ENCODE assay signal across 11 cellular contexts in the genomic region with DNA sequence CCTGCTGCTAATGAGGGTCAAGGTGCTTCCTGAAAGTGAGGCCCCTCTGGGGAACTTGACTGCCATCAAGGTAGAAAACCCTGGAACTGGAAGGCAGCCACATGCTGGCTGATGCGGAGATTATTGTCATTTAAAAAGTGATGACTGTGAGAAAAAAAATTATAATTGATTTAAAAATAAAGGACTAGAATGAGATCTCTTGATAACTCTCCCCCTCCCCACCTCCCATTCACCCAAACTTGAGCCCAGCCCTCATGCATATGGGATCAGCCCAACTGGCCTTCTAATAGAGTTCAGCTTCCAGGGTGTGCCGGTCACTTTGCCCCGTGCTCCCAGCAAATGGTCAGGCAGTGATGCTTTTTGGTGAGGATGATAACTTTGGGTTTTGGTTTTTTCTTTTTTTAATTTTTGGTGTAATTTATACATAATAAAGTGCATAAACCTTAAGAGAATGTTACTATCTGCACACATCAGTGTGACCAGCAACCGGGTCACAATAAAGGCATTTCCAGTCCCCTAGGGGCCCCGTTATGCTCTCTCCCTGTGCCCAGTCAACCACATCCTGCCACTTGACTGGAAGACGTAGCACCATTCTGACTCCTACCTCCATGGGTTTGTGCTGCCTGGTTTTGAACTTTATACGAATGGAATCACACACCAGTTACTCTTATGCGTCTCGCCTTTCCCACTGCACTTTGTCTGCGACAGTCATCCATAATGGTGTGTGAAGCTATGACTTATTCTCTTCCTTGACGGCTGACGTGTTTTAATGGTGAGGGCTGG.
DNase-seq lines count a peak whose midpoint lies in the region; ATAC-seq, FAIRE-seq and TF ChIP-seq lines count a peak whose summit lies in the region.
"Had no signal": no experiment of that assay in that cellular context is flagged by ENCODE, and none has a peak within 500 bp of the region (broad histone marks: within the 10 kb centered on the region; RNA-seq: fewer than 3 reads in every experiment).

No MANE protein-coding gene starts in this region.

- FAIRE-seq in astrocyte (lab: Jason Lieb, UNC), result no peak

- H3K9ac ChIP-seq in astrocyte (ENCODE audit: low read length), result no peak overlapping the region
- H3K9ac ChIP-seq in mesenchymal stem cell (ENCODE audit: low read length), result peak overlapping the region; percentile 63

- H3K79me2 ChIP-seq in astrocyte (ENCODE audit: insufficient read depth, low read length), result no peaks in the 10 kb centered on the region

- H3K4me2 ChIP-seq in astrocyte (ENCODE audit: low read length), result peak overlapping the region; percentile 61
- peak overlapping the region; percentile 44 for H3K4me2 ChIP-seq in mesenchymal stem cell (ENCODE audit: low read length, poor library complexity, severe bottlenecking)

- H3K27me3 ChIP-seq in heart left ventricle, result no peaks in the 10 kb centered on the region
- peaks cover 3% of the 10 kb centered on the region for H3K27me3 ChIP-seq in astrocyte (ENCODE audit: insufficient read depth, low read length)
- H3K27me3 ChIP-seq in mesenchymal stem cell (ENCODE audit: control insufficient read depth in 1 of 2, insufficient read depth in 1 of 2, low read length in 2 of 2), result peaks cover 12 to 24% of the 10 kb centered on the region in 2 experiments
- no peaks in the 10 kb centered on the region for H3K27me3 ChIP-seq in MG63

- no peak overlapping the region for H3K23ac ChIP-seq in mesenchymal stem cell (ENCODE audit: low read length in 2 of 2)

- no peaks in the 10 kb centered on the region for H3K9me3 Mint-ChIP-seq in astrocyte (ENCODE audit: unreplicated experiment)

- TF ChIP-seq CTCF in heart left ventricle (IDR thresholded peaks at IDR 0.05), result no peak
- TF ChIP-seq CTCF in astrocyte (IDR thresholded peaks at IDR 0.05; ENCODE audit: insufficient read depth, low read depth, low read length), result no peak

- peaks cover 0 to 30% (median 12%) of the 10 kb centered on the region in 12 donors for H3K4me1 ChIP-seq in heart left ventricle
- H3K4me1 ChIP-seq in astrocyte (ENCODE audit: insufficient read depth, low read length), result peaks cover 5% of the 10 kb centered on the region
- peaks cover 3% of the 10 kb centered on the region for H3K4me1 ChIP-seq in mesenchymal stem cell (ENCODE audit: control insufficient read depth, insufficient read depth, low read depth, low read length)
- no peaks in the 10 kb centered on the region for H3K4me1 ChIP-seq in urinary bladder (ENCODE audit: insufficient read depth)

- H4K91ac ChIP-seq in mesenchymal stem cell (ENCODE audit: low read length), result peak overlapping the region; percentile 92

- H3K27ac ChIP-seq in heart left ventricle, result peak overlapping the region; percentile 44 to 91 (median 80)
- no peak overlapping the region for H3K27ac ChIP-seq in astrocyte (ENCODE audit: low read depth, low read length)
- H3K27ac ChIP-seq in mesenchymal stem cell (ENCODE audit: low read length, poor library complexity, severe bottlenecking), result no peak overlapping the region
- H3K27ac ChIP-seq in urinary bladder (ENCODE audit: low read depth), result peak overlapping the region; percentile 59

- WGBS in heart left ventricle, 4 donors, result 72 to 77% (median 76%) methylated on average over 12 of the region's 12 CpGs
- WGBS in mesenchymal stem cell, result 58% methylated on average over 10 of the region's 12 CpGs
- 73% methylated on average over 12 of the region's 12 CpGs for WGBS in urinary bladder

- H3K27ac Mint-ChIP-seq in astrocyte (ENCODE audit: unreplicated experiment), result no peak overlapping the region
- H3K27ac Mint-ChIP-seq: activated naive CD8-positive, alpha-beta T cell had no signal

- no peaks in the 10 kb centered on the region for H3K9me3 ChIP-seq in heart left ventricle
- H3K9me3 ChIP-seq in astrocyte (ENCODE audit: insufficient read depth, low read depth, low read length), result no peaks in the 10 kb centered on the region
- H3K9me3 ChIP-seq in mesenchymal stem cell (ENCODE audit: control insufficient read depth, low read length), result no peaks in the 10 kb centered on the region
- no peaks in the 10 kb centered on the region for H3K9me3 ChIP-seq in MG63

- H3K36me3 ChIP-seq in heart left ventricle, result no peaks in the 10 kb centered on the region
- H3K36me3 ChIP-seq in astrocyte (ENCODE audit: insufficient read depth, low read length), result no peaks in the 10 kb centered on the region
- H3K36me3 ChIP-seq in mesenchymal stem cell (ENCODE audit: control insufficient read depth in 1 of 2, insufficient read depth in 2 of 2, low read depth in 1 of 2, low read length in 2 of 2), result no peaks in the 10 kb centered on the region
- no peaks in the 10 kb centered on the region for H3K36me3 ChIP-seq in urinary bladder (ENCODE audit: insufficient read depth)
- H3K36me3 ChIP-seq in MG63, result no peaks in the 10 kb centered on the region

- peaks cover 6% of the 10 kb centered on the region for H3K27me3 Mint-ChIP-seq in astrocyte (ENCODE audit: low read depth, unreplicated experiment)

- H4K20me1 ChIP-seq in astrocyte (ENCODE audit: insufficient read depth, low read length), result no peaks in the 10 kb centered on the region

- H3K14ac ChIP-seq in mesenchymal stem cell (ENCODE audit: low read length in 2 of 2), result no peak overlapping the region

- ATAC-seq in heart left ventricle (no peak), Right ventricle myocardium superior (ENCODE audit: poor library complexity) (no peak)
- ATAC-seq: HCT116 had no signal

- TF ChIP-seq POLR2A in heart left ventricle (IDR thresholded peaks at IDR 0.05), result no peak

- no peak overlapping the region for H3K4me3 Mint-ChIP-seq in astrocyte (ENCODE audit: unreplicated experiment)
- H3K4me3 Mint-ChIP-seq: activated naive CD8-positive, alpha-beta T cell had no signal

- peak overlapping the region; percentile 24 for H2AFZ ChIP-seq in astrocyte (ENCODE audit: low read depth, low read length)
- no peak overlapping the region for H2AFZ ChIP-seq in mesenchymal stem cell (ENCODE audit: low read depth, low read length)

- no peaks in the 10 kb centered on the region for H3K79me1 ChIP-seq in mesenchymal stem cell (replicated peaks; ENCODE audit: low read length, poor library complexity, severe bottlenecking)

- H2BK12ac ChIP-seq in mesenchymal stem cell (ENCODE audit: low read length in 2 of 2), result peak overlapping the region in 1 of 2 experiments; percentile 95

- H3K18ac ChIP-seq in mesenchymal stem cell (ENCODE audit: low read depth in 1 of 2, low read length in 2 of 2), result peak overlapping the region; percentile 64 to 90

- H3K36me3 Mint-ChIP-seq in astrocyte (ENCODE audit: low read depth, unreplicated experiment), result no peaks in the 10 kb centered on the region
- H3K36me3 Mint-ChIP-seq: activated naive CD8-positive, alpha-beta T cell had no signal

- peak overlapping the region; percentile 61 for H2BK120ac ChIP-seq in mesenchymal stem cell (ENCODE audit: low read depth, low read length)

- no peak overlapping the region for H2BK5ac ChIP-seq in mesenchymal stem cell (ENCODE audit: low read depth, low read length, poor library complexity, severe bottlenecking)

- peak overlapping the region in 1 of 2 experiments; percentile 49 for H3K4ac ChIP-seq in mesenchymal stem cell (ENCODE audit: low read depth in 1 of 2, low read length in 2 of 2)

- intact Hi-C loops in heart left ventricle (cut with DNase I) (loop anchor here (2.0 to 10.0 kb wide), 14 partner anchors 35 to 1001 kb away; partner anchors contain the start of genes USP12 (in 3 of the 10) and URAD (in 1 of the 10)), Right ventricle myocardium superior (cut with DNase I) (loop anchor here (2.0 kb wide), 1 partner anchor 375 kb away; no protein-coding TSS in a partner anchor)

- no peak overlapping the region for H2AK5ac ChIP-seq in mesenchymal stem cell (ENCODE audit: low read length, severe bottlenecking)

- H4K8ac ChIP-seq in mesenchymal stem cell (ENCODE audit: low read length), result peak overlapping the region; percentile 67

- peaks cover 14% of the 10 kb centered on the region for H3K4me1 Mint-ChIP-seq in astrocyte (ENCODE audit: low read depth, unreplicated experiment)

- H3K4me3 ChIP-seq in heart left ventricle, result peak overlapping the region in 5 of 12 donors; percentile 10 to 43 (median 20)
- H3K4me3 ChIP-seq in astrocyte (ENCODE audit: insufficient read depth, low read depth, low read length), result no peak overlapping the region
- peak overlapping the region in 1 of 2 experiments; percentile 46 for H3K4me3 ChIP-seq in mesenchymal stem cell (ENCODE audit: insufficient read depth in 1 of 2, low read depth in 1 of 2, low read length in 2 of 2)
- H3K4me3 ChIP-seq in urinary bladder (ENCODE audit: low read depth, low read length), result no peak overlapping the region
- H3K4me3 ChIP-seq in MG63, result no peak overlapping the region

- peak overlapping the region; percentile 92 for H2BK15ac ChIP-seq in mesenchymal stem cell (ENCODE audit: low read depth, poor library complexity, severe bottlenecking)

- DNase-seq in heart left ventricle (no peak), Right ventricle myocardium superior (no peak), astrocyte (ENCODE audit: low read depth) (peak; percentile 22), mesenchymal stem cell (peak; percentile 65), NCI-H2081 (lab: John Stamatoyannopoulos, UW) (no peak), MG63 (no peak), AG08396 (ENCODE audit: low spot score) (no peak)
- DNase-seq: NCI-H1105 treated with DMSO at 0.1 percent for 48 hours had no signal

Comparison
In these comparisons a context has a peak if more than half of its experiments do, and no peak if none do; other contexts are left out.
1. DNase-seq: peak in astrocyte (single experiment) and mesenchymal stem cell (single experiment); none in heart left ventricle (0 of 5), Right ventricle myocardium superior (single experiment), NCI-H2081 (0 of 2), MG63 (single experiment) and AG08396 (single experiment).
2. H3K27ac ChIP-seq: peak in heart left ventricle (12 of 12) and urinary bladder (single experiment); none in astrocyte (single experiment) and mesenchymal stem cell (single experiment).